ENCODE assay signal across 1 cellular context in genomic region chr12:119314290-119314689, GRCh38.
A peak's percentile ranks its signal among the peaks of the same experiment; 100 is the strongest.
TF ChIP-seq lines count a peak whose summit lies in the region.

No MANE protein-coding gene starts in this region.

TF ChIP-seq in WTC11, 78 proteins besides CTCF, POLR2A, EP300 and RAD21 (continued from another document):
- peak; percentile 62 for TF ChIP-seq USF2 (CRISPR knock-in tag; IDR thresholded peaks at IDR 0.05)
- TF ChIP-seq NFYB (CRISPR knock-in tag; conservative IDR thresholded peaks at IDR 0.05; ENCODE audit: low read depth) = no peak
- TF ChIP-seq MLX (CRISPR knock-in tag; IDR thresholded peaks at IDR 0.05) = no peak
- TF ChIP-seq OVOL2 (CRISPR knock-in tag; IDR thresholded peaks at IDR 0.05; ENCODE audit: borderline replicate concordance) = no peak
- no peak for TF ChIP-seq HMGA2 (CRISPR knock-in tag; IDR thresholded peaks at IDR 0.05)
- no peak for TF ChIP-seq AR (CRISPR knock-in tag; IDR thresholded peaks at IDR 0.05)
